Comparison of ENCODE assay signal across 30 cellular contexts in the genomic region with DNA sequence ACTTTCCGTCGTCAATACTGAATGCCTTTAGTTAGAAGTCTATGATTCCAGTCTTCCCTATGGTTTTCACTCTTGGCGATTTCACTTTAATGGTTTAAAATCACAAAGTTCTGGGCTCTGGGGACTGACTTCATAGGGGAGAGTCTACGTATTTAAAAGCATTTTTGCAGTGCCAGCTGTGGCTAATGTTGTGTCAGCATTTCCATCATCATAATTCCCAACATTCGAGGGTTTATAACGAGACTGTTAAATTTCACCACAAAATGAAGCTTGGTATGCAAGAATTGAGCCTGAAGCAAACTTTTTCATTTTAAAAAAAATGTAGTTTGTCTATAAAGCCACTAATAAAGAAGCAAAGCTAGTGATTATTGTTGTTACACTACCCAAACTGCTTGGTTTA.
A peak's percentile ranks its signal among the peaks of the same experiment; 100 is the strongest.
DNase-seq lines count a peak whose midpoint lies in the region; ATAC-seq, FAIRE-seq and TF ChIP-seq lines count a peak whose summit lies in the region.
"Had no signal": no experiment of that assay in that cellular context is flagged by ENCODE, and none has a peak within 500 bp of the region (broad histone marks: within the 10 kb centered on the region; RNA-seq: fewer than 3 reads in every experiment).

No MANE protein-coding gene starts in this region.

- H3K9me3 Mint-ChIP-seq in progenitor cell of endocrine pancreas (ENCODE audit: low read depth), result peaks cover 2% of the 10 kb centered on the region
- no peaks in the 10 kb centered on the region for H3K9me3 Mint-ChIP-seq in HFFc6
- H3K9me3 Mint-ChIP-seq: activated CD4-positive, alpha-beta memory T cell treated with anti-CD3 and anti-CD28 coated beads for 36 hours; immature natural killer cell had no signal

- FAIRE-seq in pancreas (lab: Jason Lieb, UNC), result no peak
- FAIRE-seq: colon, frontal cortex, TTC549 had no signal

- peak overlapping the region; percentile 46 for H3K27ac ChIP-seq in KOPT-K1 (ENCODE audit: low read depth, low read length, poor library complexity, severe bottlenecking)
- no peak overlapping the region for H3K27ac ChIP-seq in pancreas
- H3K27ac ChIP-seq in prostate gland, result no peak overlapping the region
- H3K27ac ChIP-seq: C4-2B, hepatocyte, neutrophil, stomach, tibial artery had no signal

- TF ChIP-seq CTCF in BJ (IDR thresholded peaks at IDR 0.05; ENCODE audit: insufficient read depth, low read depth, low read length) (no peak), progenitor cell of endocrine pancreas (IDR thresholded peaks at IDR 0.05; ENCODE audit: unreplicated experiment) (no peak), pancreas (IDR thresholded peaks at IDR 0.05) (no peak), HFFc6 (IDR thresholded peaks at IDR 0.05) (no peak), prostate gland (IDR thresholded peaks at IDR 0.05) (no peak)

- intact Hi-C loops in pancreas (cut with DNase I), result no loop called here
- intact Hi-C loops in prostate gland (cut with DNase I), result loop anchor here (10.0 kb wide), 1 partner anchor 119 kb away; no protein-coding TSS in a partner anchor

- H3K9me3 ChIP-seq in KOPT-K1 (ENCODE audit: insufficient read depth, low read length, poor library complexity, severe bottlenecking) (no peaks in the 10 kb centered on the region), pancreas (no peaks in the 10 kb centered on the region), prostate gland (no peaks in the 10 kb centered on the region)
- H3K9me3 ChIP-seq: neutrophil, stomach, tibial artery had no signal

- no peak overlapping the region for H3K4me3 Mint-ChIP-seq in progenitor cell of endocrine pancreas (ENCODE audit: low read depth)
- H3K4me3 Mint-ChIP-seq in HFFc6, result no peak overlapping the region
- H3K4me3 Mint-ChIP-seq: activated CD4-positive, alpha-beta memory T cell treated with anti-CD3 and anti-CD28 coated beads for 36 hours; immature natural killer cell; T-helper 1 cell treated with Interleukin-12 subunit alpha and Interleukin-12 subunit beta and Interleukin-4 antibody, amounts not matched to agents 30 μg/mL and 1 μg/mL, for 36 hours had no signal

- ATAC-seq in pancreas, result no peak

- H3K4me3 ChIP-seq in BJ (ENCODE audit: low read depth, low read length), result no peak overlapping the region
- no peak overlapping the region for H3K4me3 ChIP-seq in pancreas
- H3K4me3 ChIP-seq in prostate gland, result no peak overlapping the region
- H3K4me3 ChIP-seq: hepatocyte, stomach, tibial artery had no signal

- H3K4me1 Mint-ChIP-seq in progenitor cell of endocrine pancreas (ENCODE audit: low read depth), result peaks cover 20% of the 10 kb centered on the region
- H3K4me1 Mint-ChIP-seq in HFFc6 (ENCODE audit: low read depth), result peaks cover 16% of the 10 kb centered on the region

- H3K27me3 ChIP-seq in BJ (ENCODE audit: control insufficient read depth, insufficient read depth, low read length), result no peaks in the 10 kb centered on the region
- H3K27me3 ChIP-seq in pancreas, result no peaks in the 10 kb centered on the region
- H3K27me3 ChIP-seq in prostate gland (replicated peaks; ENCODE audit: insufficient read depth), result no peaks in the 10 kb centered on the region
- H3K27me3 ChIP-seq: hepatocyte, neutrophil, stomach, tibial artery had no signal

- DNase-seq in BJ (ENCODE audit: low read depth) (peak; percentile 61), fibroblast of peridontal ligament (ENCODE audit: extremely low read depth) (peak; percentile 80), progenitor cell of endocrine pancreas (ENCODE audit: low spot score, unreplicated experiment) (no peak), pancreas (no peak), HFFc6 (no peak), prostate gland (ENCODE audit: low spot score) (no peak)
- DNase-seq: ACHN; activated CD4-positive, alpha-beta memory T cell treated with anti-CD3 and anti-CD28 coated beads for 36 hours; activated CD4-positive, CD25-positive, alpha-beta regulatory T cell treated with anti-CD3 and anti-CD28 coated beads, Interleukin-2, amount 50 U/mL, for 72 hours; activated CD8-positive, alpha-beta memory T cell treated with anti-CD3 and anti-CD28 coated beads, Interleukin-2, amount 50 U/mL, for 4 hours; activated naive CD4-positive, alpha-beta T cell treated with anti-CD3 and anti-CD28 coated beads, Interleukin-2, amount 50 U/mL, for 16 hours; effector CD4-positive, alpha-beta T cell; erythroblast; GOT3; immature natural killer cell; Karpas-422; mesenchymal stem cell; NCI-H1436 treated with DMSO at 0.1 percent for 48 hours; NCI-H774; RPMI8226; stomach; tibial artery had no signal

- POLR2A ChIA-PET in BJ (lab: Charles Lee), result no interaction called here

- no peaks in the 10 kb centered on the region for H3K27me3 Mint-ChIP-seq in progenitor cell of endocrine pancreas
- H3K27me3 Mint-ChIP-seq in HFFc6 (ENCODE audit: insufficient read depth), result peaks cover 4% of the 10 kb centered on the region

- H3K27ac Mint-ChIP-seq in progenitor cell of endocrine pancreas, result peak overlapping the region; percentile 79
- H3K27ac Mint-ChIP-seq in HFFc6, result no peak overlapping the region
- H3K27ac Mint-ChIP-seq: activated CD4-positive, alpha-beta memory T cell treated with anti-CD3 and anti-CD28 coated beads for 36 hours; immature natural killer cell; T-helper 1 cell treated with Interleukin-12 subunit alpha and Interleukin-12 subunit beta and Interleukin-4 antibody, amounts not matched to agents 30 μg/mL and 1 μg/mL, for 36 hours had no signal

- TF ChIP-seq POLR2A in prostate gland (IDR thresholded peaks at IDR 0.05), result no peak

- no peaks in the 10 kb centered on the region for H3K4me1 ChIP-seq in pancreas
- no peaks in the 10 kb centered on the region for H3K4me1 ChIP-seq in prostate gland (replicated peaks)

- H3K36me3 ChIP-seq in BJ (ENCODE audit: control insufficient read depth, insufficient read depth, low read length) (no peaks in the 10 kb centered on the region), KOPT-K1 (ENCODE audit: insufficient read depth, low read length) (no peaks in the 10 kb centered on the region), pancreas (no peaks in the 10 kb centered on the region), prostate gland (no peaks in the 10 kb centered on the region)
- H3K36me3 ChIP-seq: neutrophil, stomach, tibial artery had no signal

- 64 to 72% methylated on average over 6 of the region's 6 CpGs for WGBS in pancreas, 2 donors
- 54% methylated on average over 6 of the region's 6 CpGs for WGBS in prostate gland

- CTCF ChIA-PET in BJ (lab: Yijun Ruan, JAX), result no interaction called here

- H3K36me3 Mint-ChIP-seq in progenitor cell of endocrine pancreas (ENCODE audit: insufficient read depth) (peaks cover 17% of the 10 kb centered on the region), HFFc6 (ENCODE audit: low read depth) (no peaks in the 10 kb centered on the region)
- H3K36me3 Mint-ChIP-seq: activated CD4-positive, alpha-beta memory T cell treated with anti-CD3 and anti-CD28 coated beads for 36 hours; immature natural killer cell had no signal

Comparison
In these comparisons a context has a peak if more than half of its experiments do, and no peak if none do; other contexts are left out.
1. DNase-seq: peak in BJ (single experiment) and fibroblast of peridontal ligament (single experiment); none in progenitor cell of endocrine pancreas (single experiment), pancreas (0 of 6), HFFc6 (single experiment) and prostate gland (single experiment).